ENCODE assay signal across 8 cellular contexts in the genomic region with DNA sequence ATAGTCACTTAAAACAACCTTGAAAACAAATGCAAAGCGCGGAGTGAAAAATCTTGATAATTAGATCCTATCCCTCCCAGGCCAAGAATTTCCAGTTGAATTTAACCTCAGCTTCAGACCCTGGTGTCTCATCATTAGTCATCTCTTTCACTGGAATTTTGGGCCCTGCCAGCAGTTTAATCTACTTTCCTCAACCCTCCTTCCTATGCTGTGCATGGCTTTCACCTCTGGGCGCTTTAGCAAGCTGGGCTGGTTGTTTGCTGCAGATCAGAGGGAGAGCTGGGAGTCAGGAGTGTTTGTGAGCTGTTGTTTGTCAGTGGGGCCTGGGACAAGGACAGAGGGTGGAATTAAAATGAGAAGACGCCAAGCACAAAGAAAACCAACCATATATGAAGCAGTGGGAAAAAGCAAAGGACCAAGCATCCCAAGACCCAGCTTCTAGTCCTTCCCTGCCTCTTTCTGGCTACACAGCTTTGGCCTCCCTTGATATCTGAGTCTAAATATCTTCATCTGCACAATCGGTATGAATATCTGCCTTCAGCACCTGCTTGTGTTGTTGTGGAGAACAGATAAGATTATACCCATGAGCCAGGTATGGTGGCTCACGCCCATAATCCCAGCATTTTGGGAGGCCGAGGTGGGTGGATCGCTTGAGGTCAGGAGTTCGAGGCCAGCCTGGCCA. TPM values are rescaled to one million over a fixed set of nuclear protein-coding genes. Genes with fewer than 3 reads are reported as not detected.
A peak's percentile ranks its signal among the peaks of the same experiment; 100 is the strongest.
DNase-seq lines count a peak whose midpoint lies in the region; ATAC-seq, FAIRE-seq and TF ChIP-seq lines count a peak whose summit lies in the region.

No MANE protein-coding gene starts in this region.

- H3K4me1 ChIP-seq in endothelial cell of umbilical vein (ENCODE audit: control insufficient read depth, extremely low read depth, insufficient read depth, low read length) (peaks cover 90% of the 10 kb centered on the region), osteoblast (ENCODE audit: insufficient read depth, low read length) (peaks cover 91% of the 10 kb centered on the region)

- peaks cover 4 to 6% of the 10 kb centered on the region in 2 experiments for H3K36me3 ChIP-seq in endothelial cell of umbilical vein (ENCODE audit: control insufficient read depth in 2 of 2, extremely low read depth in 1 of 2, insufficient read depth in 2 of 2, low read length in 2 of 2)
- peaks cover 25% of the 10 kb centered on the region for H3K36me3 ChIP-seq in osteoblast (ENCODE audit: insufficient read depth, low read length)

- intact Hi-C loops in endothelial cell of umbilical vein (cut with micrococcal nuclease) = loop anchor here (10.0 kb wide), 1 partner anchor 634 kb away; no protein-coding TSS in a partner anchor
- intact Hi-C loops in sciatic nerve (cut with DNase I) = no loop called here

- BruUV-seq in endothelial cell of umbilical vein (replicated peaks; lab: Mats Ljungman, UMichigan) = no TSS peak

- TF ChIP-seq POLR2A in endothelial cell of umbilical vein (IDR thresholded peaks at IDR 0.05; ENCODE audit: low read depth, low read length) = peak; percentile 70

- FAIRE-seq in endothelial cell of umbilical vein (lab: Jason Lieb, UNC) = peak; percentile 95

- CTCF ChIA-PET in endothelial cell of umbilical vein (lab: Charles Lee) = interaction anchor here (1.4 to 4.3 kb wide), 4 partner anchors 10 to 92 kb away, joined by 3 to 79 read pairs (median 7); a partner anchor contains a TSS

- peak overlapping the region; percentile 73 for H3K9ac ChIP-seq in endothelial cell of umbilical vein (replicated peaks; ENCODE audit: extremely low read depth, insufficient read depth, low read length)

- H3K4me3 ChIP-seq in endothelial cell of umbilical vein (replicated peaks in 1 of 3; ENCODE audit: insufficient read depth in 1 of 3, low read depth in 1 of 3, low read length in 3 of 3) (peak overlapping the region in 1 of 3 experiments; percentile 10), osteoblast (ENCODE audit: insufficient read depth, low read length) (no peak overlapping the region)

- H3K27me3 ChIP-seq in endothelial cell of umbilical vein (ENCODE audit: control insufficient read depth in 2 of 2, insufficient read depth in 2 of 2, low read length in 2 of 2) = no peaks in the 10 kb centered on the region
- H3K27me3 ChIP-seq in osteoblast (ENCODE audit: insufficient read depth, low read length) = no peaks in the 10 kb centered on the region

- peaks cover 63% of the 10 kb centered on the region for H3K79me2 ChIP-seq in endothelial cell of umbilical vein (ENCODE audit: control insufficient read depth, insufficient read depth, low read length)
- peaks cover 69% of the 10 kb centered on the region for H3K79me2 ChIP-seq in osteoblast (ENCODE audit: insufficient read depth, low read length)

- H3K4me2 ChIP-seq in endothelial cell of umbilical vein (ENCODE audit: insufficient read depth, low read length) (peak overlapping the region; percentile 62), osteoblast (ENCODE audit: insufficient read depth, low read length) (peak overlapping the region; percentile 71)

- H3K9me3 ChIP-seq in endothelial cell of umbilical vein (replicated peaks; ENCODE audit: control insufficient read depth, insufficient read depth, low read length) = no peaks in the 10 kb centered on the region
- H3K9me3 ChIP-seq in osteoblast (ENCODE audit: low read depth, low read length) = no peaks in the 10 kb centered on the region

- POLR2A ChIA-PET in endothelial cell of umbilical vein (lab: Charles Lee) = interaction anchor here (1.1 to 1.2 kb wide), 2 partner anchors 10 to 14 kb away, joined by 3 to 7 read pairs; a partner anchor contains a TSS

- no peaks in the 10 kb centered on the region for H3K9me1 ChIP-seq in endothelial cell of umbilical vein (replicated peaks; ENCODE audit: control insufficient read depth, extremely low read depth, insufficient read depth, low read length)

- ATAC-seq in HG03520 (IDR thresholded peaks at IDR 0.05; ENCODE audit: unreplicated experiment) (no peak), sciatic nerve (no peak)

- TF ChIP-seq CTCF in endothelial cell of umbilical vein (IDR thresholded peaks at IDR 0.05; ENCODE audit: extremely low read depth in 1 of 2, insufficient read depth in 1 of 2, low read depth in 1 of 2, low read length in 2 of 2) = no peak
- TF ChIP-seq CTCF in osteoblast (IDR thresholded peaks at IDR 0.05; ENCODE audit: extremely low read depth, low read depth, low read length) = no peak

- H2AFZ ChIP-seq in endothelial cell of umbilical vein (ENCODE audit: low read depth, low read length) (no peak overlapping the region), osteoblast (ENCODE audit: low read length) (no peak overlapping the region)

- H3K27ac ChIP-seq in endothelial cell of umbilical vein (ENCODE audit: insufficient read depth, low read depth, low read length) = peak overlapping the region; percentile 86
- H3K27ac ChIP-seq in osteoblast (ENCODE audit: low read depth, low read length) = peak overlapping the region; percentile 96

- dilution Hi-C loops in endothelial cell of umbilical vein (cut with MboI; ENCODE audit: extremely low pct_ligation_motif_present, low sequenced_read_pairs) = no loop called here

- DNase-seq in AG20443 (ENCODE audit: low spot score) (peak; percentile 82), NCI-H226 (peak; percentile 96), endothelial cell of umbilical vein (ENCODE audit: low read depth, low spot score) (peak; percentile 91), osteoblast (ENCODE audit: insufficient read length, low spot score, missing footprints) (peak; percentile 92), NCI-H2029 (lab: John Stamatoyannopoulos, UW) (no peak), NOMO-1 treated with dmso at 0.1 percent for 144 hours (lab: John Stamatoyannopoulos, UW; ENCODE audit: unreplicated experiment) (no peak), sciatic nerve (ENCODE audit: low spot score) (no peak)

- H4K20me1 ChIP-seq in endothelial cell of umbilical vein (replicated peaks; ENCODE audit: control insufficient read depth, extremely low read depth, insufficient read depth, low read length) = no peaks in the 10 kb centered on the region
- no peaks in the 10 kb centered on the region for H4K20me1 ChIP-seq in osteoblast (ENCODE audit: insufficient read depth, low read length)

TF ChIP-seq in endothelial cell of umbilical vein, 7 proteins besides CTCF, POLR2A, EP300 and RAD21:
- peak; percentile 83 for TF ChIP-seq GATA2 (IDR thresholded peaks at IDR 0.05; ENCODE audit: insufficient read depth, insufficient read length, low read depth, low read length)
- TF ChIP-seq, protein P1, sequence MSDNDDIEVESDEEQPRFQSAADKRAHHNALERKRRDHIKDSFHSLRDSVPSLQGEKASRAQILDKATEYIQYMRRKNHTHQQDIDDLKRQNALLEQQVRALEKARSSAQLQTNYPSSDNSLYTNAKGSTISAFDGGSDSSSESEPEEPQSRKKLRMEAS (IDR thresholded peaks at IDR 0.05; ENCODE audit: insufficient read depth, insufficient read length) = no peak
- peak; percentile 92 for TF ChIP-seq FOS (IDR thresholded peaks at IDR 0.05; ENCODE audit: borderline replicate concordance, insufficient read depth, low read length)
- no peak for TF ChIP-seq EZH2 (IDR thresholded peaks at IDR 0.05; ENCODE audit: borderline replicate concordance, low read depth, low read length, severe bottlenecking)
- peak; percentile 88 for TF ChIP-seq POLR2AphosphoS5 (IDR thresholded peaks at IDR 0.05; ENCODE audit: insufficient read depth, low read depth, low read length)
- TF ChIP-seq MYC (IDR thresholded peaks at IDR 0.05; ENCODE audit: low read depth, low read length) = no peak
- peak; percentile 76 for TF ChIP-seq JUN (IDR thresholded peaks at IDR 0.05; ENCODE audit: borderline replicate concordance, insufficient read depth, insufficient read length, low read depth)

RNA-seq across cellular contexts. Expression of a gene that starts 13.5 kb away (rescaled TPM):
- total RNA-seq in endothelial cell of umbilical vein = 342 and 379 TPM in 2 replicates
- polyA plus RNA-seq in endothelial cell of umbilical vein = 66.6 and 98.4 TPM in 2 replicates
- polyA plus RNA-seq in endothelial cell of umbilical vein (2011; cell fraction: cytosol; rRNA removed) = 135 and 154 TPM in 2 replicates
- 255 and 311 TPM in 2 replicates for polyA plus RNA-seq in endothelial cell of umbilical vein (2011; cell fraction: nucleus; rRNA removed)
- 238 and 280 TPM in 2 replicates for polyA plus RNA-seq in endothelial cell of umbilical vein (2012)
- polyA minus RNA-seq in endothelial cell of umbilical vein = 161 and 175 TPM in 2 replicates
- polyA minus RNA-seq in endothelial cell of umbilical vein (2011; cell fraction: cytosol; rRNA and poly(A)+ RNA removed) = 34.8 TPM
- polyA minus RNA-seq in endothelial cell of umbilical vein (2011; cell fraction: nucleus; rRNA and poly(A)+ RNA removed) = 214 and 240 TPM in 2 replicates
- total RNA-seq in osteoblast = 352 and 379 TPM in 2 replicates
- total RNA-seq in sciatic nerve = 76.2 TPM

RNA-seq across cellular contexts. Expression of a gene that starts 27.7 kb away (rescaled TPM):
- total RNA-seq in endothelial cell of umbilical vein (58.9 and 63.0 TPM in 2 replicates), osteoblast (4.7 TPM in 2 replicates), sciatic nerve (0.62 TPM)
- 13.8 and 17.4 TPM in 2 replicates for polyA plus RNA-seq in endothelial cell of umbilical vein
- polyA plus RNA-seq in endothelial cell of umbilical vein (2011; cell fraction: cytosol; rRNA removed) = 32.1 and 33.5 TPM in 2 replicates
- 17.7 and 25.4 TPM in 2 replicates for polyA plus RNA-seq in endothelial cell of umbilical vein (2011; cell fraction: nucleus; rRNA removed)
- 25.8 and 64.9 TPM in 2 replicates for polyA plus RNA-seq in endothelial cell of umbilical vein (2012)
- polyA minus RNA-seq in endothelial cell of umbilical vein = 11.5 and 13.4 TPM in 2 replicates
- polyA minus RNA-seq in endothelial cell of umbilical vein (2011; cell fraction: cytosol; rRNA and poly(A)+ RNA removed) = 25.9 TPM
- 7.3 and 12.3 TPM in 2 replicates for polyA minus RNA-seq in endothelial cell of umbilical vein (2011; cell fraction: nucleus; rRNA and poly(A)+ RNA removed)

Comparison
In these comparisons a context has a peak if more than half of its experiments do, and no peak if none do; other contexts are left out.
1. DNase-seq: peak in AG20443 (single experiment), NCI-H226 (single experiment), endothelial cell of umbilical vein (single experiment) and osteoblast (single experiment); none in NCI-H2029 (single experiment), NOMO-1 treated with dmso at 0.1 percent for 144 hours (single experiment) and sciatic nerve (single experiment).
2. RNA of a gene that starts 27.7 kb away (total RNA-seq): 58.9 to 63.0 TPM in endothelial cell of umbilical vein; 4.7 TPM in osteoblast and 0.62 TPM in sciatic nerve (single experiment); every median in the first group is over 10 times any median in the second.